Comparison of ENCODE assay signal across 26 cellular contexts in genomic region chr16:68991075-68991474, GRCh38.
"Had no signal": no experiment of that assay in that cellular context is flagged by ENCODE, and none has a peak within 500 bp of the region (broad histone marks: within the 10 kb centered on the region; RNA-seq: fewer than 3 reads in every experiment).

No MANE protein-coding gene starts in this region.

- H3K4me1 ChIP-seq: esophagus muscularis mucosa, gastroesophageal sphincter, prostate gland, tibial nerve, upper lobe of right lung had no signal

- H3K9me3 ChIP-seq: esophagus muscularis mucosa, gastroesophageal sphincter, left ventricle myocardium inferior, lower lobe of right lung, prostate gland, right lobe of liver, testis, tibial nerve, upper lobe of right lung, vagina had no signal

- ATAC-seq: gastroesophageal sphincter; left cardiac atrium; lower lobe of right lung; right lobe of liver; stimulated activated naive B cell treated with anti-CD40 and anti-IgM and Interleukin-4, amounts not matched to agents 10 μg/mL and 1 μg/mL and 100 μg/mL, for 72 hours; stimulated activated naive CD8-positive, alpha-beta T cell treated with anti-CD3 and anti-CD28 coated beads, Interleukin-15, amount 100 ng/mL, for 72 hours; upper lobe of right lung had no signal

- H3K27ac Mint-ChIP-seq: endodermal cell; stimulated activated naive B cell treated with anti-CD40 and anti-IgM and Interleukin-4, amounts not matched to agents 10 μg/mL and 1 μg/mL and 100 μg/mL, for 72 hours had no signal

- DNase-seq: effector CD4-positive, alpha-beta T cell; endodermal cell; glutamatergic neuron; islet precursor cell; left cardiac atrium; left ventricle myocardium inferior; lower lobe of right lung; mesendoderm; naive B cell; occipital lobe; retina; right lobe of liver; stimulated activated CD4-positive, alpha-beta T cell treated with anti-CD3 and anti-CD28 coated beads, Interleukin-4, amount 100 ng/mL, for 24 hours; stimulated activated naive B cell treated with anti-CD40 and anti-IgM and Interleukin-4, amounts not matched to agents 10 μg/mL and 1 μg/mL and 100 μg/mL, for 72 hours; stimulated activated naive CD8-positive, alpha-beta T cell treated with anti-CD3 and anti-CD28 coated beads, Interleukin-15, amount 100 ng/mL, for 72 hours; testis; upper lobe of right lung had no signal

- H3K9ac ChIP-seq: parathyroid adenoma had no signal

- H3K36me3 ChIP-seq: esophagus muscularis mucosa, gastroesophageal sphincter, left ventricle myocardium inferior, lower lobe of right lung, prostate gland, right lobe of liver, tibial nerve, upper lobe of right lung, vagina had no signal

- H3K9me3 Mint-ChIP-seq: endodermal cell; naive B cell; nephron; stimulated activated naive B cell treated with anti-CD40 and anti-IgM and Interleukin-4, amounts not matched to agents 10 μg/mL and 1 μg/mL and 100 μg/mL, for 72 hours; stimulated activated naive CD8-positive, alpha-beta T cell treated with anti-CD3 and anti-CD28 coated beads, Interleukin-15, amount 100 ng/mL, for 72 hours had no signal

- H3K4me3 Mint-ChIP-seq: endodermal cell; naive B cell; nephron; stimulated activated naive B cell treated with anti-CD40 and anti-IgM and Interleukin-4, amounts not matched to agents 10 μg/mL and 1 μg/mL and 100 μg/mL, for 72 hours; stimulated activated naive CD8-positive, alpha-beta T cell treated with anti-CD3 and anti-CD28 coated beads, Interleukin-15, amount 100 ng/mL, for 72 hours had no signal

- H3K27ac ChIP-seq: coronary artery, esophagus muscularis mucosa, gastroesophageal sphincter, left ventricle myocardium inferior, lower lobe of right lung, parathyroid adenoma, prostate gland, right lobe of liver, testis, tibial nerve, upper lobe of right lung, vagina had no signal

- H2AFZ ChIP-seq: parathyroid adenoma had no signal

- H3K27me3 Mint-ChIP-seq: naive B cell; stimulated activated naive B cell treated with anti-CD40 and anti-IgM and Interleukin-4, amounts not matched to agents 10 μg/mL and 1 μg/mL and 100 μg/mL, for 72 hours; stimulated activated naive CD8-positive, alpha-beta T cell treated with anti-CD3 and anti-CD28 coated beads, Interleukin-15, amount 100 ng/mL, for 72 hours had no signal

- H3K27me3 ChIP-seq: esophagus muscularis mucosa, gastroesophageal sphincter, right lobe of liver, testis, tibial nerve, upper lobe of right lung, vagina had no signal

- H3K79me2 ChIP-seq: parathyroid adenoma had no signal

- FAIRE-seq: endothelial cell of umbilical vein had no signal

- H3K4me3 ChIP-seq: coronary artery, esophagus muscularis mucosa, gastroesophageal sphincter, left ventricle myocardium inferior, lower lobe of right lung, prostate gland, right lobe of liver, testis, tibial nerve, upper lobe of right lung, vagina had no signal

- H3K4me1 Mint-ChIP-seq: stimulated activated naive CD8-positive, alpha-beta T cell treated with anti-CD3 and anti-CD28 coated beads, Interleukin-15, amount 100 ng/mL, for 72 hours had no signal
